ENCODE assay signal across 1 cellular context in the genomic region with DNA sequence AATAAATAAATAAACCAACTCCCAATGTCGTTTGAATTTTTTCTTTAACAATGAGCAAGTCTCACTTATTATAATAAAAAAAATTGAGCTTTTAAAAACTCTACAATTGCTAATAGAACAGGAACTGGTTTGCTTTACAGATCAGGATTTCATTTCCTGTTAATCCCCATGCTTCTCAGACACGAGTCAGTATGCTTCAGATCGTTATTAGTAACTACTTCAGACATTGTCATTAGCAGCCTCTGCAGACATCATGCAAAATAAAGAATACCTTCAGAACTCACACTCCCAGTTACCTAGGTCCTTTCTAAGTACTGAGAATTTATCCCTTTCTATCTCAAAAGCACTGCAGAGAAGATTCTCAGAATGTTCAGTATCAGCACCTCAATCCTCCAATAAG.
TF ChIP-seq lines count a peak whose summit lies in the region.

No MANE protein-coding gene starts in this region.

TF ChIP-seq in A549, 52 proteins besides CTCF, POLR2A, EP300 and RAD21:
- TF ChIP-seq, protein P1, sequence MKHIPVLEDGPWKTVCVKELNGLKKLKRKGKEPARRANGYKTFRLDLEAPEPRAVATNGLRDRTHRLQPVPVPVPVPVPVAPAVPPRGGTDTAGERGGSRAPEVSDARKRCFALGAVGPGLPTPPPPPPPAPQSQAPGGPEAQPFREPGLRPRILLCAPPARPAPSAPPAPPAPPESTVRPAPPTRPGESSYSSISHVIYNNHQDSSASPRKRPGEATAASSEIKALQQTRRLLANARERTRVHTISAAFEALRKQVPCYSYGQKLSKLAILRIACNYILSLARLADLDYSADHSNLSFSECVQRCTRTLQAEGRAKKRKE (CRISPR knock-in tag; IDR thresholded peaks at IDR 0.05; ENCODE audit: low read depth) = no peak
- TF ChIP-seq EHMT2 (IDR thresholded peaks at IDR 0.05; ENCODE audit: low read depth) = no peak
- no peak for TF ChIP-seq FOXS1 (CRISPR knock-in tag; IDR thresholded peaks at IDR 0.05)
- TF ChIP-seq CBX8 (IDR thresholded peaks at IDR 0.05) = no peak
- no peak for TF ChIP-seq RFX5 (IDR thresholded peaks at IDR 0.05)
- TF ChIP-seq ZSCAN20 (CRISPR knock-in tag; IDR thresholded peaks at IDR 0.05) = no peak
- no peak for TF ChIP-seq RNF2 (IDR thresholded peaks at IDR 0.05; ENCODE audit: borderline replicate concordance, low read depth)
- TF ChIP-seq MYC (IDR thresholded peaks at IDR 0.05; ENCODE audit: borderline replicate concordance, low read length) = no peak
- TF ChIP-seq, protein P2, sequence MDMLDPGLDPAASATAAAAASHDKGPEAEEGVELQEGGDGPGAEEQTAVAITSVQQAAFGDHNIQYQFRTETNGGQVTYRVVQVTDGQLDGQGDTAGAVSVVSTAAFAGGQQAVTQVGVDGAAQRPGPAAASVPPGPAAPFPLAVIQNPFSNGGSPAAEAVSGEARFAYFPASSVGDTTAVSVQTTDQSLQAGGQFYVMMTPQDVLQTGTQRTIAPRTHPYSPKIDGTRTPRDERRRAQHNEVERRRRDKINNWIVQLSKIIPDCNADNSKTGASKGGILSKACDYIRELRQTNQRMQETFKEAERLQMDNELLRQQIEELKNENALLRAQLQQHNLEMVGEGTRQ (IDR thresholded peaks at IDR 0.05) = no peak
- TF ChIP-seq FOSB (CRISPR knock-in tag; IDR thresholded peaks at IDR 0.05) = no peak
- TF ChIP-seq KDM5A (IDR thresholded peaks at IDR 0.05) = no peak
- TF ChIP-seq GATA3 (IDR thresholded peaks at IDR 0.05; ENCODE audit: borderline replicate concordance) = no peak
TF ChIP-seq in A549: peak in this region for 0.
